ENCODE assay signal across 8 cellular contexts in the genomic region with DNA sequence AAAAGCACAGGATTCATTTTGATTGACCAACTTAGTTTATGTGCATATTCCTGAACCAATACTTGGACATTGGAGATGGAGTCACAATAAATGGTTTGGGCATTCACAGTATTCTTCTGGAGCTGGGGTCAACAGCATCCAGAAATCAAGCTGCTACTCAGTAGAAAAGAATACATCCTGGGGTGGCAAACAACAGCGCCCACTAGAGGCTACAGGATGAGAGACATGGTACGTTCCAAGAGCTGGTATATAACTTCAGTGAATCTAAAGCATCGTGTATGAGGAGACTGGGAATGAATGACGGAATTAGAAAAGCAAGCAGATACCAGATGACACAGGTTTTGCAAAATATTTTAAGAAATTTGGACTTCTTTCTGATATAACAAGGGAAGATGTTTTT.
DNase-seq lines count a peak whose midpoint lies in the region; ATAC-seq and TF ChIP-seq lines count a peak whose summit lies in the region.

No MANE protein-coding gene starts in this region.

- H2AFZ ChIP-seq in mammary epithelial cell (ENCODE audit: low read depth, low read length) (no peak overlapping the region), neuronal stem cell (ENCODE audit: low read length) (no peak overlapping the region)

- H3K14ac ChIP-seq in neuronal stem cell (ENCODE audit: low read length), result no peak overlapping the region

- peaks cover 0 to 3% (median 0%) of the 10 kb centered on the region in 12 donors for H3K9me3 ChIP-seq in heart left ventricle
- H3K9me3 ChIP-seq in mammary epithelial cell (replicated peaks; ENCODE audit: insufficient read depth, low read length), result no peaks in the 10 kb centered on the region
- H3K9me3 ChIP-seq in neuronal stem cell (replicated peaks in 1 of 2; ENCODE audit: control insufficient read depth in 2 of 2, insufficient read depth in 1 of 2, low read depth in 1 of 2, low read length in 2 of 2), result peaks cover 0 to 3% of the 10 kb centered on the region in 2 donors
- no peaks in the 10 kb centered on the region for H3K9me3 ChIP-seq in tibial nerve

- H3K4ac ChIP-seq in neuronal stem cell (ENCODE audit: low read length), result no peak overlapping the region

- H3K18ac ChIP-seq in neuronal stem cell (ENCODE audit: low read length), result no peak overlapping the region

- H4K91ac ChIP-seq in neuronal stem cell (ENCODE audit: low read depth, low read length, poor library complexity), result no peak overlapping the region

- no peak for TF ChIP-seq EP300 in tibial nerve (IDR thresholded peaks at IDR 0.05)

- intact Hi-C loops in heart left ventricle (cut with DNase I), result loop anchor here in 2 of 10 donors (5.0 to 10.0 kb wide), 2 partner anchors 124 to 531 kb away; no protein-coding TSS in a partner anchor
- intact Hi-C loops in Right ventricle myocardium inferior (cut with DNase I), result loop anchor here (5.0 kb wide), 1 partner anchor 141 kb away; a partner anchor contains a TSS
- intact Hi-C loops in mammary epithelial cell (cut with micrococcal nuclease), result loop anchor here (1.0 to 2.0 kb wide), 4 partner anchors 144 to 532 kb away; no protein-coding TSS in a partner anchor

- H3K36me3 ChIP-seq in heart left ventricle (no peaks in the 10 kb centered on the region), mammary epithelial cell (ENCODE audit: insufficient read depth, low read length) (no peaks in the 10 kb centered on the region), neuronal stem cell (replicated peaks in 1 of 2; ENCODE audit: control insufficient read depth in 2 of 2, insufficient read depth in 2 of 2, low read length in 2 of 2) (no peaks in the 10 kb centered on the region), tibial nerve (no peaks in the 10 kb centered on the region)

- TF ChIP-seq POLR2A in heart left ventricle (IDR thresholded peaks at IDR 0.05) (no peak), tibial nerve (IDR thresholded peaks at IDR 0.05) (no peak)

- no peak overlapping the region for H3K23ac ChIP-seq in neuronal stem cell (ENCODE audit: low read depth, low read length, poor library complexity)

- no peak overlapping the region for H2BK5ac ChIP-seq in neuronal stem cell (ENCODE audit: low read length)

- H3K27me3 ChIP-seq in heart left ventricle (no peaks in the 10 kb centered on the region), mammary epithelial cell (ENCODE audit: insufficient read depth, low read length) (no peaks in the 10 kb centered on the region), neuronal stem cell (ENCODE audit: control insufficient read depth in 3 of 3, insufficient read depth in 3 of 3, low read depth in 1 of 3, low read length in 3 of 3) (no peaks in the 10 kb centered on the region), tibial nerve (no peaks in the 10 kb centered on the region)

- DNase-seq in heart left ventricle, result no peak
- DNase-seq in Right ventricle myocardium inferior (ENCODE audit: missing footprints), result no peak
- DNase-seq in HT1080 (ENCODE audit: low read depth), result peak; percentile 18
- peak; percentile 9 for DNase-seq in mammary epithelial cell
- DNase-seq in neuronal stem cell (ENCODE audit: low spot score), result peak; percentile 1
- no peak for DNase-seq in tibial nerve (ENCODE audit: low spot score in 2 of 2)
- DNase-seq in stimulated activated CD4-positive, alpha-beta T cell treated with anti-CD3 and anti-CD28 coated beads, Interleukin-1b, Interleukin-23, amount 100 ng/mL, for 48 hours, result no peak

- dilution Hi-C loops in mammary epithelial cell (cut with HindIII; ENCODE audit: low sequenced_read_pairs), result no loop called here

- H2BK15ac ChIP-seq in neuronal stem cell (ENCODE audit: low read length), result no peak overlapping the region

- no peak overlapping the region for H3K27ac ChIP-seq in heart left ventricle
- no peak overlapping the region for H3K27ac ChIP-seq in mammary epithelial cell (ENCODE audit: insufficient read depth, low read depth, low read length)
- H3K27ac ChIP-seq in neuronal stem cell (replicated peaks; ENCODE audit: low read length), result no peak overlapping the region
- H3K27ac ChIP-seq in tibial nerve, result no peak overlapping the region

- H2BK12ac ChIP-seq in neuronal stem cell (ENCODE audit: low read length), result no peak overlapping the region

- H3K9ac ChIP-seq in mammary epithelial cell (ENCODE audit: insufficient read depth, low read length) (no peak overlapping the region), neuronal stem cell (ENCODE audit: low read depth, low read length, poor library complexity) (no peak overlapping the region)

- ATAC-seq in heart left ventricle, result no peak
- ATAC-seq in Right ventricle myocardium inferior, result no peak
- ATAC-seq in HG02678 (IDR thresholded peaks at IDR 0.05; ENCODE audit: unreplicated experiment), result no peak

- CTCF ChIA-PET in mammary epithelial cell (lab: Charles Lee; ENCODE audit: low non-redundant PET), result interaction anchor here (0.6 to 1.5 kb wide), 6 partner anchors 28 to 533 kb away, joined by 3 to 5 read pairs (median 4); no protein-coding TSS in a partner anchor

- no TSS peak for BruUV-seq in mammary epithelial cell (replicated peaks; lab: Mats Ljungman, UMichigan)

- H3K79me2 ChIP-seq in mammary epithelial cell (ENCODE audit: insufficient read depth, low read length), result no peaks in the 10 kb centered on the region

- WGBS in heart left ventricle, 4 donors, result 73 to 79% (median 79%) methylated on average over 4 of the region's 4 CpGs
- WGBS in mammary epithelial cell (ENCODE audit: low coverage, missing lambda C conversion rate), result 47% methylated on average over 4 of the region's 4 CpGs
- WGBS in neuronal stem cell (ENCODE audit: extremely low coverage in 2 of 2, insufficient read length in 2 of 2, insufficient replicate concordance in 1 of 2), 2 donors, result no CpG with 5 or more reads among the region's 4 CpGs
- WGBS in tibial nerve, 2 donors, result 77 to 83% methylated on average over 4 of the region's 4 CpGs

- no peak overlapping the region for H4K8ac ChIP-seq in neuronal stem cell (ENCODE audit: low read depth, low read length)

- H3K4me3 ChIP-seq in heart left ventricle (no peak overlapping the region), mammary epithelial cell (replicated peaks in 1 of 3; ENCODE audit: insufficient read depth in 1 of 3, low read depth in 2 of 3, low read length in 3 of 3) (no peak overlapping the region), neuronal stem cell (ENCODE audit: low read length in 2 of 2) (no peak overlapping the region), tibial nerve (no peak overlapping the region)

- H2BK120ac ChIP-seq in neuronal stem cell (ENCODE audit: low read depth, low read length), result no peak overlapping the region

- peak in 7 of 12 donors; percentile 20 to 49 (median 33) for TF ChIP-seq CTCF in heart left ventricle (IDR thresholded peaks at IDR 0.05)
- peak; percentile 88 to 89 for TF ChIP-seq CTCF in mammary epithelial cell (conservative IDR thresholded peaks at IDR 0.05 in 1 of 2, IDR thresholded peaks at IDR 0.05 in 1 of 2; ENCODE audit: extremely low read depth in 1 of 2, insufficient read depth in 1 of 2, low read depth in 1 of 2, low read length in 2 of 2)
- TF ChIP-seq CTCF in tibial nerve (IDR thresholded peaks at IDR 0.05), result peak in 2 of 5 experiments; percentile 8 to 36

- H3K4me1 ChIP-seq in heart left ventricle (peaks cover 0 to 15% (median 2%) of the 10 kb centered on the region in 12 donors), mammary epithelial cell (ENCODE audit: insufficient read depth, low read length) (no peaks in the 10 kb centered on the region), neuronal stem cell (ENCODE audit: control insufficient read depth in 2 of 2, insufficient read depth in 1 of 2, low read depth in 1 of 2, low read length in 2 of 2) (peaks cover 0 to 5% of the 10 kb centered on the region in 2 donors), tibial nerve (peaks cover 0 to 11% (median 3%) of the 10 kb centered on the region in 4 donors)

- H3K79me1 ChIP-seq in neuronal stem cell (ENCODE audit: low read depth, low read length), result no peaks in the 10 kb centered on the region

- no peak overlapping the region for H2AK5ac ChIP-seq in neuronal stem cell (ENCODE audit: low read depth, low read length)

- H4K20me1 ChIP-seq in mammary epithelial cell (ENCODE audit: insufficient read depth, low read length), result no peaks in the 10 kb centered on the region

- in situ Hi-C loops in mammary epithelial cell (cut with MboI; ENCODE audit: low sequenced_read_pairs in 2 of 2), result no loop called here

- H3K4me2 ChIP-seq in mammary epithelial cell (ENCODE audit: insufficient read depth, low read depth, low read length) (no peak overlapping the region), neuronal stem cell (ENCODE audit: insufficient read depth, low read length, poor library complexity, severe bottlenecking) (no peak overlapping the region)

Comparison
In these comparisons a context has a peak if more than half of its experiments do, and no peak if none do; other contexts are left out.
1. DNase-seq: peak in HT1080 (single experiment), mammary epithelial cell (single experiment) and neuronal stem cell (single experiment); none in heart left ventricle (0 of 5), Right ventricle myocardium inferior (single experiment), tibial nerve (0 of 2) and stimulated activated CD4-positive, alpha-beta T cell treated with anti-CD3 and anti-CD28 coated beads, Interleukin-1b, Interleukin-23, amount 100 ng/mL, for 48 hours (single experiment).